1 cellular context compared by ENCODE assay signal in genomic region chr10:69415049-69415448, GRCh38.
TF ChIP-seq lines count a peak whose summit lies in the region.

No MANE protein-coding gene starts in this region.

TF ChIP-seq in K562, 482 proteins besides CTCF, POLR2A, EP300 and RAD21:
- TF ChIP-seq ZNF77 (CRISPR knock-in tag; IDR thresholded peaks at IDR 0.05) (no peak), BRCA1 (IDR thresholded peaks at IDR 0.05) (no peak), BRCA1 (CRISPR knock-in tag; IDR thresholded peaks at IDR 0.05) (no peak), EGR1 (conservative IDR thresholded peaks at IDR 0.05) (0 out of 2 replicates have a peak, but pooled peaks have one; percentile 5)
